Comparison of ENCODE assay signal across 7 cellular contexts in the genomic region with DNA sequence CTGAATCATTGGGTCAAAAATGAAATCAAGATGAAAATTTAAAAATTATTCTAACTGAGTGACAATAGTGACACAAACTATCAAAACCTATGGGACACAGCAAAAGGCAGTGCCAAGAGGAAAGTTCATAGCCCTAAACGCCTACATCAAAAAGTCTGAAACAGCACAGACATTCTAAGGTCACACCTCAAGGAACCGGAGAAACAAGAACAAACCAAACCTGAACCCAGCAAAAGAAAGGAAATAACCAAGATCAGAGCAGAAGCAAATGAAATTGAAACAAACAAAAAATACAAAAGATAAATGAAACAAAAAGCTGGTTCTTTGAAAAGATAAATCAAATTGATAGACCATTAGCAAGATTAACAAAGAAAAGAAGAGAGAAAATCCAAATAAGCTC.
DNase-seq lines count a peak whose midpoint lies in the region; ATAC-seq and TF ChIP-seq lines count a peak whose summit lies in the region.
"Not testable (repeated sequence)": the region's sequence is repeated elsewhere in the genome, so short reads cannot be mapped to it uniquely, and the experiment has no call there.

No MANE protein-coding gene starts in this region.

- peak; percentile 43 for ATAC-seq in GM18498 (IDR thresholded peaks at IDR 0.05; ENCODE audit: unreplicated experiment)
- ATAC-seq in GM21447 (IDR thresholded peaks at IDR 0.05; ENCODE audit: unreplicated experiment), result peak; percentile 44
- ATAC-seq in HG02678 (IDR thresholded peaks at IDR 0.05; ENCODE audit: unreplicated experiment), result peak; percentile 41
- ATAC-seq in WTC11; stimulated activated memory B cell treated with anti-CD40 and anti-IgM and Interleukin-4, amounts not matched to agents 10 μg/mL and 1 μg/mL and 100 μg/mL, for 72 hours: not testable (repeated sequence)

- H3K36me3 ChIP-seq in GM06990 (ENCODE audit: control insufficient read depth, insufficient read depth, low read length), result not testable (repeated sequence)

- H3K4me3 Mint-ChIP-seq in WTC11, result not testable (repeated sequence)
- H3K4me3 Mint-ChIP-seq in immature natural killer cell, result peak overlapping the region; percentile 15 to 67 (median 55)
- peak overlapping the region; percentile 61 for H3K4me3 Mint-ChIP-seq in stimulated activated memory B cell treated with anti-CD40 and anti-IgM and Interleukin-4, amounts not matched to agents 10 μg/mL and 1 μg/mL and 100 μg/mL, for 72 hours

- H3K27me3 ChIP-seq in GM06990 (replicated peaks; ENCODE audit: control insufficient read depth, insufficient read depth, low read length), result not testable (repeated sequence)

- DNase-seq in GM06990 (ENCODE audit: extremely low read depth, insufficient read length); WTC11 (ENCODE audit: low spot score); immature natural killer cell: not testable (repeated sequence)

- not testable (repeated sequence) for H3K27me3 Mint-ChIP-seq in WTC11 (ENCODE audit: low read depth); stimulated activated memory B cell treated with anti-CD40 and anti-IgM and Interleukin-4, amounts not matched to agents 10 μg/mL and 1 μg/mL and 100 μg/mL, for 72 hours
- peaks cover 2 to 13% (median 3%) of the 10 kb centered on the region in 3 donors for H3K27me3 Mint-ChIP-seq in immature natural killer cell (ENCODE audit: low read depth in 3 of 3)

- peak overlapping the region; percentile 42 for H3K4me3 ChIP-seq in GM06990 (replicated peaks; ENCODE audit: low read depth, low read length)

- H3K36me3 Mint-ChIP-seq in WTC11; immature natural killer cell; stimulated activated memory B cell treated with anti-CD40 and anti-IgM and Interleukin-4, amounts not matched to agents 10 μg/mL and 1 μg/mL and 100 μg/mL, for 72 hours: not testable (repeated sequence)

- not testable (repeated sequence) for TF ChIP-seq CTCF in GM06990 (IDR thresholded peaks at IDR 0.05; ENCODE audit: insufficient read depth, low read length, poor library complexity, severe bottlenecking); WTC11 (IDR thresholded peaks at IDR 0.05)

- POLR2A ChIA-PET in WTC11 (lab: Charles Lee), result interaction anchor here (0.6 kb wide), 1 partner anchor 9 kb away, joined by 6 read pairs; no protein-coding TSS in a partner anchor

- H3K4me1 Mint-ChIP-seq in WTC11 (peaks cover 31% of the 10 kb centered on the region), immature natural killer cell (peaks cover 31% of the 10 kb centered on the region in 2 donors)
- H3K4me1 Mint-ChIP-seq in stimulated activated memory B cell treated with anti-CD40 and anti-IgM and Interleukin-4, amounts not matched to agents 10 μg/mL and 1 μg/mL and 100 μg/mL, for 72 hours, result peaks cover 32% of the 10 kb centered on the region

- peak overlapping the region; percentile 0; the same call in 1 of the 2 replicates for H3K27ac Mint-ChIP-seq in WTC11
- H3K27ac Mint-ChIP-seq in immature natural killer cell, result peak overlapping the region in 3 of 6 donors; percentile 5 to 52 (median 17)
- H3K27ac Mint-ChIP-seq in stimulated activated memory B cell treated with anti-CD40 and anti-IgM and Interleukin-4, amounts not matched to agents 10 μg/mL and 1 μg/mL and 100 μg/mL, for 72 hours, result peak overlapping the region; percentile 78

- H3K9me3 Mint-ChIP-seq in WTC11; immature natural killer cell; stimulated activated memory B cell treated with anti-CD40 and anti-IgM and Interleukin-4, amounts not matched to agents 10 μg/mL and 1 μg/mL and 100 μg/mL, for 72 hours: not testable (repeated sequence)

- CTCF ChIA-PET in WTC11 (lab: Charles Lee), result not testable (repeated sequence)
